ENCODE assay signal across 14 cellular contexts in genomic region chr9:111805841-111806241, GRCh38. TPM values are rescaled to one million over a fixed set of nuclear protein-coding genes. Genes with fewer than 3 reads are reported as not detected.
DNase-seq lines count a peak whose midpoint lies in the region; ATAC-seq, FAIRE-seq and TF ChIP-seq lines count a peak whose summit lies in the region.
"Had no signal": no experiment of that assay in that cellular context is flagged by ENCODE, and none has a peak within 500 bp of the region (broad histone marks: within the 10 kb centered on the region; RNA-seq: fewer than 3 reads in every experiment).

No MANE protein-coding gene starts in this region.

- no peaks in the 10 kb centered on the region for H3K9me2 ChIP-seq in Karpas-422 (replicated peaks; ENCODE audit: insufficient read depth, low read length)

- no peaks in the 10 kb centered on the region for H4K20me1 ChIP-seq in GM12878 (ENCODE audit: control insufficient read depth, insufficient read depth)
- no peaks in the 10 kb centered on the region for H4K20me1 ChIP-seq in Karpas-422 (ENCODE audit: insufficient read depth, low read depth, low read length)

- no peaks in the 10 kb centered on the region for H3K9me3 ChIP-seq in GM12878 (replicated peaks; ENCODE audit: control insufficient read depth, insufficient read depth, low read length)
- H3K9me3 ChIP-seq in Karpas-422 (ENCODE audit: low read length), result no peaks in the 10 kb centered on the region
- H3K9me3 ChIP-seq: HAP-1 had no signal

- 0 out of 2 replicates have a peak, but pooled peaks cover 4% of the 10 kb centered on the region for H3K36me3 Mint-ChIP-seq in HFFc6 (ENCODE audit: low read depth)
- H3K36me3 Mint-ChIP-seq: CD8-positive, alpha-beta T cell had no signal

- H3K27ac Mint-ChIP-seq in HFFc6, result peak overlapping the region; percentile 58; the same call in 1 of the 2 replicates
- H3K27ac Mint-ChIP-seq: CD8-positive, alpha-beta T cell had no signal

- no peak overlapping the region; the same call in 1 of the 2 replicates for H3K4me3 Mint-ChIP-seq in HFFc6
- H3K4me3 Mint-ChIP-seq: CD8-positive, alpha-beta T cell had no signal

- no peak overlapping the region for H3K27ac ChIP-seq in GM12878 (ENCODE audit: control insufficient read depth, insufficient read depth)
- H3K27ac ChIP-seq in Karpas-422 (ENCODE audit: low read length), result no peak overlapping the region

- H3K4me1 ChIP-seq in GM12878 (ENCODE audit: control insufficient read depth, insufficient read depth, low read length), result peaks cover 6% of the 10 kb centered on the region; the same call in 1 of the 2 replicates
- no peaks in the 10 kb centered on the region for H3K4me1 ChIP-seq in Karpas-422 (ENCODE audit: low read length)
- H3K4me1 ChIP-seq: HAP-1 had no signal

- POLR2A ChIA-PET in GM12878 (lab: Charles Lee), result no interaction called here

- H2AFZ ChIP-seq in GM12878 (ENCODE audit: control insufficient read depth, low read depth, low read length), result no peak overlapping the region
- H2AFZ ChIP-seq in Karpas-422 (ENCODE audit: low read length), result no peak overlapping the region

- DNase-seq in AG08395 (ENCODE audit: low spot score), result peak; percentile 32
- DNase-seq in HFFc6, result peak; percentile 45
- no peak for DNase-seq in GM12878 (ENCODE audit: low read depth, low spot score)
- DNase-seq in lung microvascular endothelial cell (ENCODE audit: low read depth in 2 of 2), result peak; percentile 63 to 83
- DNase-seq in Karpas-422, result no peak
- no peak for DNase-seq in posterior cingulate gyrus
- no peak for DNase-seq in NCI-H2081 treated with DMSO at 0.1 percent for 48 hours (lab: John Stamatoyannopoulos, UW)
- DNase-seq in activated gamma-delta T cell (lab: John Stamatoyannopoulos, UW), result no peak
- DNase-seq: activated CD4-positive, alpha-beta T cell treated with anti-CD3 and anti-CD28 coated beads, Interleukin-2, amount 50 U/mL, for 4 hours; CD8-positive, alpha-beta T cell; central memory CD4-positive, alpha-beta T cell; NCI-H2029 treated with DMSO at 0.1 percent for 48 hours; SHP77 treated with DMSO at 0.1 percent for 48 hours had no signal

- no peak for TF ChIP-seq RAD21 in GM12878 (IDR thresholded peaks at IDR 0.05; ENCODE audit: insufficient read depth, low read depth, low read length)

- ATAC-seq in GM12878, result no peak; the same call in 2 of the 3 replicates
- ATAC-seq: CD8-positive, alpha-beta T cell had no signal

- 63% methylated on average over 4 of the region's 4 CpGs for WGBS in GM12878 (ENCODE audit: insufficient coverage, insufficient replicate concordance, low lambda C conversion rate, missing lambda C conversion rate)

- H3K4me1 Mint-ChIP-seq in HFFc6 (ENCODE audit: low read depth), result peaks cover 19% of the 10 kb centered on the region

- H3K36me3 ChIP-seq in GM12878 (ENCODE audit: control insufficient read depth in 2 of 2, insufficient read depth in 2 of 2, low read length in 1 of 2) (no peaks in the 10 kb centered on the region), Karpas-422 (ENCODE audit: insufficient read depth, low read length) (no peaks in the 10 kb centered on the region)
- H3K36me3 ChIP-seq: HAP-1 had no signal

- H3K9me3 Mint-ChIP-seq in HFFc6, result no peaks in the 10 kb centered on the region
- H3K9me3 Mint-ChIP-seq: CD8-positive, alpha-beta T cell had no signal

- peaks cover 1% of the 10 kb centered on the region; the same call in 1 of the 2 replicates for H3K27me3 Mint-ChIP-seq in HFFc6 (ENCODE audit: insufficient read depth)

- in situ Hi-C loops in GM12878 (cut with MboI), result no loop called here

- H3K9ac ChIP-seq in GM12878 (ENCODE audit: control insufficient read depth, insufficient read depth, low read length), result no peak overlapping the region
- H3K9ac ChIP-seq in Karpas-422 (ENCODE audit: low read length), result no peak overlapping the region

- TF ChIP-seq EP300 in GM12878 (IDR thresholded peaks at IDR 0.05; ENCODE audit: borderline replicate concordance in 1 of 2, control insufficient read depth in 1 of 2, low read depth in 2 of 2, low read length in 2 of 2), result no peak

- H3K79me2 ChIP-seq in GM12878 (ENCODE audit: control insufficient read depth, insufficient read depth, low read length) (no peaks in the 10 kb centered on the region), Karpas-422 (ENCODE audit: low read length) (no peaks in the 10 kb centered on the region)

- H3K4me2 ChIP-seq in GM12878 (ENCODE audit: control insufficient read depth, insufficient read depth) (no peak overlapping the region), Karpas-422 (ENCODE audit: low read depth, low read length, poor library complexity, severe bottlenecking) (no peak overlapping the region)

- no peak for FAIRE-seq in GM12878 (lab: Jason Lieb, UNC)

- H3K4me3 ChIP-seq in GM12878, result no peak overlapping the region
- no peak overlapping the region for H3K4me3 ChIP-seq in Karpas-422 (ENCODE audit: low read length)
- H3K4me3 ChIP-seq: HAP-1 had no signal

- TF ChIP-seq CTCF in HFFc6 (IDR thresholded peaks at IDR 0.05) (no peak), GM12878 (IDR thresholded peaks at IDR 0.05 in 2 of 3, conservative IDR thresholded peaks at IDR 0.05 in 1 of 3; ENCODE audit: control insufficient read depth in 2 of 3, extremely low read depth in 1 of 3, insufficient read depth in 1 of 3, low read depth in 3 of 3, low read length in 3 of 3) (no peak)

- SMC1A ChIA-PET in GM12878 (lab: Charles Lee; ENCODE audit: uncharacterized antibody, unreplicated experiment), result interaction anchor here (1.6 kb wide), 1 partner anchor 47 kb away, joined by 3 read pairs; no protein-coding TSS in a partner anchor

- no TSS peak for BruUV-seq in GM12878 (replicated peaks; lab: Mats Ljungman, UMichigan)

- intact Hi-C loops in GM12878 (cut with micrococcal nuclease; ENCODE audit: unreplicated experiment) (no loop called here), posterior cingulate gyrus (cut with DNase I) (no loop called here)

- H3K27me3 ChIP-seq in GM12878 (replicated peaks in 1 of 2; ENCODE audit: control insufficient read depth in 2 of 2, insufficient read depth in 2 of 2, low read length in 1 of 2) (no peaks in the 10 kb centered on the region), Karpas-422 (ENCODE audit: low read length) (no peaks in the 10 kb centered on the region)

- CTCF ChIA-PET in GM12878 (lab: Yijun Ruan, JAX), result interaction anchor here (0.9 to 1.3 kb wide), 4 partner anchors 11 to 292 kb away, joined by 3 to 4 read pairs (median 3); no protein-coding TSS in a partner anchor

- TF ChIP-seq POLR2A in GM12878 (IDR thresholded peaks at IDR 0.05; ENCODE audit: low read depth, low read length), result no peak

- RAD21 ChIA-PET in GM12878 (lab: Charles Lee; ENCODE audit: unreplicated experiment), result no interaction called here

TF ChIP-seq in GM12878, 131 proteins besides CTCF, POLR2A, EP300 and RAD21 (continues in another document):
- TF ChIP-seq IRF4 (IDR thresholded peaks at IDR 0.05; ENCODE audit: low read depth, low read length), result no peak
- no peak for TF ChIP-seq FOS (IDR thresholded peaks at IDR 0.05; ENCODE audit: borderline replicate concordance, extremely low read depth, insufficient read length)
- no peak for TF ChIP-seq CEBPZ (IDR thresholded peaks at IDR 0.05; ENCODE audit: low read depth, low read length)
- no peak for TF ChIP-seq NFXL1 (IDR thresholded peaks at IDR 0.05; ENCODE audit: borderline replicate concordance)
- peak; percentile 41; the same call in 1 of the 2 replicates for TF ChIP-seq ZBED1 (IDR thresholded peaks at IDR 0.05; ENCODE audit: borderline replicate concordance)
- no peak for TF ChIP-seq FOXK2 (IDR thresholded peaks at IDR 0.05)

RNA-seq across cellular contexts. Expression of gene SHOC1, which starts 11.1 kb away (rescaled TPM):
- total RNA-seq in HFFc6 (2021; fragmentation: NEBNext Ultra II Directional; extraction: Animal tissue kit (Norgen Biotek cat#: 25700)), result not detected
- total RNA-seq in GM12878 (2013; cell fraction: nucleolus; rRNA removed), result not detected in 2 replicates
- total RNA-seq in GM12878 (2014; rRNA removed), result under 0.01 and 0.05 TPM in 2 replicates
- 0.04 TPM in 1 of 2 replicates, not detected in the other for total RNA-seq in GM12878 (2014; rRNA removed; fragmentation: Illumina TruSeq; extraction: Trizol)
- not detected in 2 replicates for total RNA-seq in GM12878 (2021)
- not detected for polyA plus RNA-seq in GM12878 (2011; ENCODE audit: low read depth)
- not detected in 2 replicates for polyA plus RNA-seq in GM12878 (2011; rRNA removed)
- not detected in 2 replicates for polyA plus RNA-seq in GM12878 (2011; cell fraction: cytosol; rRNA removed)
- not detected in 2 replicates for polyA plus RNA-seq in GM12878 (2011; cell fraction: nucleus; rRNA removed)
- polyA plus RNA-seq in GM12878 (2012), result 0.04 TPM in 1 of 2 replicates, not detected in the other
- polyA plus RNA-seq in GM12878 (2014; fragmentation: Illumina TruSeq; extraction: Trizol), result 0.04 TPM in 1 of 2 replicates, not detected in the other
- under 1 TPM in 1 of 2 experiments, not detected in 1; 0.05 TPM for polyA plus RNA-seq in GM12878 (2014; fragmentation: Nextera tagmentation; extraction: Ambion mirVana)
- 0.03 TPM in 1 of 2 replicates, not detected in the other for polyA plus RNA-seq in GM12878 (2014; rRNA removed)
- under 1 TPM; 0.05 to 0.11 TPM for polyA plus RNA-seq in GM12878 (2016; fragmentation: Nextera tagmentation; extraction: Ambion mirVana)
- polyA minus RNA-seq in GM12878 (2011; rRNA and poly(A)+ RNA removed), result not detected in 2 replicates
- not detected in 2 replicates for polyA minus RNA-seq in GM12878 (2011; cell fraction: cytosol; rRNA and poly(A)+ RNA removed)
- polyA minus RNA-seq in GM12878 (2011; cell fraction: nucleus; rRNA and poly(A)+ RNA removed), result not detected in 2 replicates
- not detected in 2 replicates for total RNA-seq in lung microvascular endothelial cell
- total RNA-seq in Karpas-422 (2014; rRNA removed; shearing (Covaris generic); ENCODE audit: low replicate concordance), result not detected in 2 replicates
- total RNA-seq: CD8-positive, alpha-beta T cell had no signal

Comparison
In these comparisons a context has a peak if more than half of its experiments do, and no peak if none do; other contexts are left out.
1. DNase-seq: peak in AG08395 (single experiment), HFFc6 (single experiment) and lung microvascular endothelial cell (2 of 2); none in GM12878 (single experiment), Karpas-422 (single experiment), posterior cingulate gyrus (0 of 10), NCI-H2081 treated with DMSO at 0.1 percent for 48 hours (single experiment) and activated gamma-delta T cell (single experiment).